8 cellular contexts compared by ENCODE assay signal in the genomic region with DNA sequence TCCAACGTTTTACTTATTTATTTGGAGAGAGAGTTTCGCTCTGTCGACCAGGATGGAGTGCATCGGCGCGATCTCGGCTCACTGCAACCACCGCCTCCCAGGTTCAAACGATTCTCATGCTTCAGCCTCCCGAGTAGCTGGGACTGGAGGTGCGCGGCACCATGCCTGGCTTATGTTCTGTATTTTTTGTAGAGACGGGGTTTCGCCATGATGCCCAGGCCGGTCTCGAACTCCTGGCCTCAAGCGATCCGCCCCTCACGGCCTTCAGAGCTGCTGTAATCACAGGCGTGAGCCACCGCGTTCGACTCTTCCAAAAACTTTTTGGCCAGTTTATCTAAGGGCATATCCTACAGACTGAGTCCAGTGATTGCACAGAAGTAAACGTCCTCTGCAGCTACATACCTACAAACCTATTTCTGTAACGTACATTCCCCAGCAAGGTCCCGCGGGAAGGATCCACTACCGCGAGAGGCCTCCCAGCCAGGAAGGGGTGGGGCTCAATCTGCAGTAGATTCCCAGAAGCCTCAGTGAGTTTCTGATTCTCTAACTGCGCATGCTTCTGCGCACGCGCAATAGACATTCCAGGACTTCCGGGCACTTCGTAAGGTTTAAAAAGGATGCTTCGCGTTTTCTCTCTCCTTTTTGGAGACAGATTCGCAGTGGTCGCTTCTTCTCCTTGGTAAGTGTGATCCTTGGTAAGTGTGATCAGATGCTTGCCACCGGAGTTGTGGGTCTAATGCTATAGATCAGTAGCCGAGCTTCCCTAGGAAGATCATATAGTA. TPM values are rescaled to one million over a fixed set of nuclear protein-coding genes. Genes with fewer than 3 reads are reported as not detected.
DNase-seq lines count a peak whose midpoint lies in the region; ATAC-seq and TF ChIP-seq lines count a peak whose summit lies in the region.

Gene RCC1 (plus strand): TSS at position 638 of the 782 bp plus-strand sequence. CDS start 23,824 bp downstream, outside the sequence.

- H3K4me2 ChIP-seq in DOHH2 (ENCODE audit: low read length) (peak within 1 kb of the TSS; percentile 88), GM23338 (peak within 1 kb of the TSS; percentile 99)

- peaks cover 53% of the 10 kb centered on the region for H3K36me3 ChIP-seq in DOHH2 (ENCODE audit: control insufficient read depth, low read length)
- peaks cover 44% of the 10 kb centered on the region for H3K36me3 ChIP-seq in GM23338 (ENCODE audit: insufficient read depth)

- H3K4me3 ChIP-seq in DOHH2 (ENCODE audit: low read length): peak within 1 kb of the TSS; percentile 97
- H3K4me3 ChIP-seq in GM23338: peak within 1 kb of the TSS; percentile 86
- H3K4me3 ChIP-seq in LNCaP clone FGC (ENCODE audit: low read depth, low read length): peak within 1 kb of the TSS; percentile 94
- peak within 1 kb of the TSS; percentile 66 for H3K4me3 ChIP-seq in fibroblast of mammary gland (ENCODE audit: control insufficient read depth, low read depth, low read length)

- H3K4me3 Mint-ChIP-seq in GM23338: peak within 1 kb of the TSS; percentile 98
- H3K4me3 Mint-ChIP-seq in activated T-helper 17 cell treated with anti-CD3 and anti-CD28 coated beads, Interleukin-2, amount 50 U/mL, for 72 hours: peak within 1 kb of the TSS; percentile 100
- H3K4me3 Mint-ChIP-seq in natural killer cell: peak within 1 kb of the TSS; percentile 99

- H3K9me2 ChIP-seq in DOHH2 (replicated peaks; ENCODE audit: control insufficient read depth, low read length) (no peaks in the 10 kb centered on the region), GM23338 (ENCODE audit: insufficient read depth) (no peaks in the 10 kb centered on the region)

- H4K20me1 ChIP-seq in DOHH2 (ENCODE audit: control insufficient read depth, insufficient read depth, low read depth, low read length) (no peaks in the 10 kb centered on the region), GM23338 (replicated peaks; ENCODE audit: insufficient read depth) (peaks cover 7% of the 10 kb centered on the region)

- ATAC-seq in GM23338 (peak; percentile 68), natural killer cell (peak; percentile 93 to 96 (median 95))
- ATAC-seq in activated T-helper 17 cell treated with anti-CD3 and anti-CD28 coated beads, Interleukin-2, amount 50 U/mL, for 72 hours (replicated peaks): peak; percentile 93

- H3K27ac ChIP-seq in DOHH2 (ENCODE audit: low read depth, low read length) (peak within 1 kb of the TSS; percentile 93), GM23338 (ENCODE audit: low read depth) (peak within 1 kb of the TSS; percentile 100), RWPE1 (peak within 1 kb of the TSS; percentile 97)

- H3K9me3 ChIP-seq in DOHH2 (ENCODE audit: control insufficient read depth, insufficient read depth, low read length): no peaks in the 10 kb centered on the region

- H3K27me3 Mint-ChIP-seq in GM23338 (ENCODE audit: insufficient read depth, low read depth, poor library complexity) (peaks cover 58% of the 10 kb centered on the region), natural killer cell (ENCODE audit: low read depth in 2 of 2) (no peaks in the 10 kb centered on the region)
- no peaks in the 10 kb centered on the region for H3K27me3 Mint-ChIP-seq in activated T-helper 17 cell treated with anti-CD3 and anti-CD28 coated beads, Interleukin-2, amount 50 U/mL, for 72 hours

- H3K36me3 Mint-ChIP-seq in GM23338 (ENCODE audit: low read depth) (peaks cover 54% of the 10 kb centered on the region), natural killer cell (no peaks in the 10 kb centered on the region)
- peaks cover 53% of the 10 kb centered on the region for H3K36me3 Mint-ChIP-seq in activated T-helper 17 cell treated with anti-CD3 and anti-CD28 coated beads, Interleukin-2, amount 50 U/mL, for 72 hours (ENCODE audit: low read depth)

- H3K4me1 ChIP-seq in DOHH2 (ENCODE audit: control insufficient read depth, low read length): peaks cover 38% of the 10 kb centered on the region
- peaks cover 22% of the 10 kb centered on the region for H3K4me1 ChIP-seq in GM23338 (ENCODE audit: insufficient read depth)

- H3K27me3 ChIP-seq in DOHH2 (ENCODE audit: control insufficient read depth, low read length) (no peaks in the 10 kb centered on the region; the same call in 1 of the 2 replicates), GM23338 (ENCODE audit: insufficient read depth) (no peaks in the 10 kb centered on the region)

- peaks cover 22% of the 10 kb centered on the region for H3K4me1 Mint-ChIP-seq in GM23338
- H3K4me1 Mint-ChIP-seq in activated T-helper 17 cell treated with anti-CD3 and anti-CD28 coated beads, Interleukin-2, amount 50 U/mL, for 72 hours: peaks cover 25% of the 10 kb centered on the region
- peaks cover 47 to 50% of the 10 kb centered on the region in 2 donors for H3K4me1 Mint-ChIP-seq in natural killer cell

- H3F3A ChIP-seq in DOHH2 (ENCODE audit: control insufficient read depth, insufficient read depth): peaks cover 68% of the 10 kb centered on the region
- H3F3A ChIP-seq in GM23338 (replicated peaks; ENCODE audit: low read depth): peaks cover 47% of the 10 kb centered on the region

- H3K9me3 Mint-ChIP-seq in GM23338 (peaks cover 46% of the 10 kb centered on the region; the same call in 2 of the 3 replicates), natural killer cell (no peaks in the 10 kb centered on the region)
- H3K9me3 Mint-ChIP-seq in activated T-helper 17 cell treated with anti-CD3 and anti-CD28 coated beads, Interleukin-2, amount 50 U/mL, for 72 hours: no peaks in the 10 kb centered on the region

- intact Hi-C loops in natural killer cell (cut with micrococcal nuclease): loop anchor here (1.0 to 5.0 kb wide), 7 partner anchors 13 to 418 kb away; partner anchors contain the start of genes EYA3, TAF12 and YTHDF2

- H3K79me2 ChIP-seq in DOHH2 (ENCODE audit: control insufficient read depth, low read length) (peaks cover 47% of the 10 kb centered on the region), GM23338 (replicated peaks; ENCODE audit: insufficient read depth) (peaks cover 30% of the 10 kb centered on the region)

- H3K27ac Mint-ChIP-seq in GM23338 (peak within 1 kb of the TSS; percentile 98), natural killer cell (peak within 1 kb of the TSS; percentile 97 to 99)
- peak within 1 kb of the TSS; percentile 98 for H3K27ac Mint-ChIP-seq in activated T-helper 17 cell treated with anti-CD3 and anti-CD28 coated beads, Interleukin-2, amount 50 U/mL, for 72 hours

- CTCF ChIA-PET in RWPE1 (lab: Yijun Ruan, JAX): interaction anchor here (0.6 kb wide), 1 partner anchor 18 kb away, joined by 5 read pairs; no protein-coding TSS in a partner anchor

- TF ChIP-seq CTCF in DOHH2 (IDR thresholded peaks at IDR 0.05; ENCODE audit: low read depth, low read length, poor library complexity, severe bottlenecking) (no peak), GM23338 (conservative IDR thresholded peaks at IDR 0.05; ENCODE audit: low read depth in 2 of 2) (no peak), LNCaP clone FGC (IDR thresholded peaks at IDR 0.05; ENCODE audit: control insufficient read depth, extremely low read depth, insufficient read depth) (no peak), RWPE1 (conservative IDR thresholded peaks at IDR 0.05; ENCODE audit: low read depth) (no peak), fibroblast of mammary gland (conservative IDR thresholded peaks at IDR 0.05; ENCODE audit: control insufficient read depth, insufficient read depth, low read depth, low read length) (no peak), natural killer cell (IDR thresholded peaks at IDR 0.05) (no peak)

- no peak within 1 kb of the TSS for H2AFZ ChIP-seq in GM23338

- DNase-seq in GM23338 (ENCODE audit: low spot score): peak; percentile 99
- DNase-seq in LNCaP clone FGC (ENCODE audit: low read depth): peak; percentile 97
- peak; percentile 99 for DNase-seq in RWPE1 (ENCODE audit: low spot score)
- peak; percentile 99 for DNase-seq in fibroblast of mammary gland (ENCODE audit: low read depth)
- peak; percentile 87 for DNase-seq in natural killer cell
- DNase-seq in stimulated activated naive CD4-positive, alpha-beta T cell treated with Interleukin-2 at 50 U/mL for 16 hours (lab: John Stamatoyannopoulos, UW): peak; percentile 95

- POLR2A ChIA-PET in RWPE1 (lab: Yijun Ruan, JAX; ENCODE audit: low non-redundant PET): interaction anchor here (0.6 to 1.1 kb wide), 6 partner anchors 11 to 430 kb away, joined by 3 to 10 read pairs (median 4); no protein-coding TSS in a partner anchor

TF ChIP-seq in GM23338, 12 proteins besides CTCF, POLR2A, EP300 and RAD21:
- TF ChIP-seq, protein P1, sequence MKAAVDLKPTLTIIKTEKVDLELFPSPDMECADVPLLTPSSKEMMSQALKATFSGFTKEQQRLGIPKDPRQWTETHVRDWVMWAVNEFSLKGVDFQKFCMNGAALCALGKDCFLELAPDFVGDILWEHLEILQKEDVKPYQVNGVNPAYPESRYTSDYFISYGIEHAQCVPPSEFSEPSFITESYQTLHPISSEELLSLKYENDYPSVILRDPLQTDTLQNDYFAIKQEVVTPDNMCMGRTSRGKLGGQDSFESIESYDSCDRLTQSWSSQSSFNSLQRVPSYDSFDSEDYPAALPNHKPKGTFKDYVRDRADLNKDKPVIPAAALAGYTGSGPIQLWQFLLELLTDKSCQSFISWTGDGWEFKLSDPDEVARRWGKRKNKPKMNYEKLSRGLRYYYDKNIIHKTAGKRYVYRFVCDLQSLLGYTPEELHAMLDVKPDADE (IDR thresholded peaks at IDR 0.05): peak; percentile 80; the same call in 1 of the 2 replicates
- TF ChIP-seq JUNB (IDR thresholded peaks at IDR 0.05; ENCODE audit: unreplicated experiment) (no peak), EZH2phosphoT487 (IDR thresholded peaks at IDR 0.05; ENCODE audit: unreplicated experiment) (no peak), ZNF114 (CRISPR knock-in tag; IDR thresholded peaks at IDR 0.05) (peak; percentile 38; the same call in 1 of the 2 replicates), POLR2AphosphoS5 (IDR thresholded peaks at IDR 0.05; ENCODE audit: low read depth) (peak; percentile 99), CREB1 (CRISPR knock-in tag; IDR thresholded peaks at IDR 0.05; ENCODE audit: low read depth) (no peak)

RNA-seq across cellular contexts. Expression of gene RCC1, which starts in this region (rescaled TPM):
- 88.8 and 97.4 TPM in 2 replicates for total RNA-seq in GM23338 (2014; rRNA removed; shearing (Covaris generic))
- 35.6 and 36.9 TPM in 2 replicates for polyA plus RNA-seq in GM23338 (2016; fragmentation: Nextera tagmentation; extraction: Ambion mirVana)
- total RNA-seq in activated T-helper 17 cell treated with anti-CD3 and anti-CD28 coated beads, Interleukin-2, amount 50 U/mL, for 72 hours: 100 to 1,000 TPM in 1 of 2 donors, 10 to 100 TPM in 1; 58.6 to 116 TPM
- 10 to 100 TPM; 15.9 to 23.7 (median 19.2) TPM for total RNA-seq in natural killer cell

Comparison
In these comparisons a context has a peak if more than half of its experiments do, and no peak if none do; other contexts are left out.
1. Peak in every context shown above with its lines: DNase-seq, ATAC-seq, H3K4me3 ChIP-seq and H3K27ac ChIP-seq.